ENCODE assay signal across 19 cellular contexts in genomic region chr15:65344214-65344908, GRCh38. TPM values are rescaled to one million over a fixed set of nuclear protein-coding genes. Genes with fewer than 3 reads are reported as not detected.
DNase-seq lines count a peak whose midpoint lies in the region; ATAC-seq and TF ChIP-seq lines count a peak whose summit lies in the region.
"Had no signal": no experiment of that assay in that cellular context is flagged by ENCODE, and none has a peak within 500 bp of the region (broad histone marks: within the 10 kb centered on the region; RNA-seq: fewer than 3 reads in every experiment).

No MANE protein-coding gene starts in this region.

- H3K4me3 Mint-ChIP-seq in nephron progenitor cell, result peak overlapping the region; percentile 37
- H3K4me3 Mint-ChIP-seq: CD8-positive, alpha-beta memory T cell had no signal

- H3K4me1 Mint-ChIP-seq in nephron progenitor cell, result peaks cover 89% of the 10 kb centered on the region

- H3K27ac Mint-ChIP-seq in nephron progenitor cell, result peak overlapping the region; percentile 88
- H3K27ac Mint-ChIP-seq: CD8-positive, alpha-beta memory T cell had no signal

- H3K27me3 ChIP-seq in NT2/D1 (ENCODE audit: insufficient read depth, insufficient read length) (no peaks in the 10 kb centered on the region), foreskin keratinocyte (peaks cover 30% of the 10 kb centered on the region), testis (no peaks in the 10 kb centered on the region)
- H3K27me3 ChIP-seq: BE2C, Peyer's patch had no signal

- H3K27ac ChIP-seq in foreskin keratinocyte, result no peak overlapping the region
- H3K27ac ChIP-seq in testis, result no peak overlapping the region
- H3K27ac ChIP-seq: Peyer's patch had no signal

- H3K4me3 ChIP-seq in NT2/D1 (ENCODE audit: insufficient read length, low read depth), result no peak overlapping the region
- H3K4me3 ChIP-seq in testis, result no peak overlapping the region
- H3K4me3 ChIP-seq: Peyer's patch had no signal

- H3K9ac ChIP-seq in NT2/D1 (ENCODE audit: insufficient read length, low read depth), result peak overlapping the region; percentile 8

- H3K9me3 ChIP-seq in NT2/D1 (ENCODE audit: insufficient read depth, low read length), result no peaks in the 10 kb centered on the region
- no peaks in the 10 kb centered on the region for H3K9me3 ChIP-seq in testis
- H3K9me3 ChIP-seq: BE2C, Peyer's patch had no signal

- H3K9me3 Mint-ChIP-seq in nephron progenitor cell, result no peaks in the 10 kb centered on the region
- H3K9me3 Mint-ChIP-seq: CD8-positive, alpha-beta memory T cell had no signal

- TF ChIP-seq POLR2A in testis (IDR thresholded peaks at IDR 0.05), result no peak

- TF ChIP-seq CTCF in foreskin keratinocyte (conservative IDR thresholded peaks at IDR 0.05), result no peak
- TF ChIP-seq CTCF in nephron progenitor cell (IDR thresholded peaks at IDR 0.05), result no peak
- no peak for TF ChIP-seq CTCF in testis (IDR thresholded peaks at IDR 0.05)

- intact Hi-C loops in testis (cut with DNase I; ENCODE audit: low total_unique reads), result no loop called here

- ATAC-seq in foreskin keratinocyte (peak; percentile 41), GM19324 (IDR thresholded peaks at IDR 0.05; ENCODE audit: low FRiP score, unreplicated experiment) (no peak)

- H3K4me1 ChIP-seq in NT2/D1 (ENCODE audit: insufficient read depth, insufficient read length) (peaks cover 9% of the 10 kb centered on the region), foreskin keratinocyte (no peaks in the 10 kb centered on the region), testis (peaks cover 2% of the 10 kb centered on the region)

- no peak for DNase-seq in NT2/D1 (ENCODE audit: low read depth, low spot score)
- no peak for DNase-seq in foreskin keratinocyte
- DNase-seq in nephron progenitor cell, result peak; percentile 50
- peak; percentile 65 for DNase-seq in testis
- no peak for DNase-seq in AG20443 (ENCODE audit: low spot score)
- DNase-seq in occipital lobe (lab: John Stamatoyannopoulos, UW), result no peak
- DNase-seq: BE2C; CD8-positive, alpha-beta memory T cell; DND-41; GF-D8; NCI-H1105 treated with DMSO at 0.1 percent for 48 hours; NCI-H187 treated with DMSO at 0.1 percent for 48 hours; NCI-H2171; NCI-H446 treated with DMSO at 0.1 percent for 48 hours; NCI-H82; SHP77 treated with DMSO at 0.1 percent for 48 hours had no signal

- no peaks in the 10 kb centered on the region for H3K27me3 Mint-ChIP-seq in nephron progenitor cell (ENCODE audit: low read depth, poor library complexity)

- H3K36me3 ChIP-seq in NT2/D1 (ENCODE audit: insufficient read depth, insufficient read length, low read length) (peaks cover 11% of the 10 kb centered on the region), testis (ENCODE audit: low read depth, missing control alignments) (no peaks in the 10 kb centered on the region)
- H3K36me3 ChIP-seq: BE2C, Peyer's patch had no signal

- peaks cover 27% of the 10 kb centered on the region for H3K36me3 Mint-ChIP-seq in nephron progenitor cell (ENCODE audit: low read depth)
- H3K36me3 Mint-ChIP-seq: CD8-positive, alpha-beta memory T cell had no signal

- 73 to 88% methylated on average over 8 of the region's 8 CpGs for WGBS in testis, 2 donors

RNA-seq across cellular contexts. Expression of gene IGDCC3, which starts 33.4 kb away (rescaled TPM):
- total RNA-seq in foreskin keratinocyte, result not detected in 2 replicates
- polyA plus RNA-seq in foreskin keratinocyte, result not detected in 2 replicates
- total RNA-seq in testis, result 1 to 10 TPM; 6.5 TPM
- polyA plus RNA-seq in testis (ENCODE audit: insufficient read depth, low read depth, low replicate concordance), result 5.8 TPM
- total RNA-seq in occipital lobe, result 7.6 TPM
- total RNA-seq: CD8-positive, alpha-beta memory T cell; Peyer's patch had no signal
- polyA plus RNA-seq: CD8-positive, alpha-beta memory T cell had no signal

RNA-seq across cellular contexts. Expression of gene RNU5B-1, which starts 39.9 kb away (rescaled TPM):
- total RNA-seq in foreskin keratinocyte (not detected in 2 replicates), testis (not detected), occipital lobe (not detected)
- polyA plus RNA-seq in foreskin keratinocyte (not detected in 2 replicates), testis (ENCODE audit: insufficient read depth, low read depth, low replicate concordance) (not detected)
- total RNA-seq: CD8-positive, alpha-beta memory T cell; H1; Peyer's patch had no signal
- polyA plus RNA-seq: CD8-positive, alpha-beta memory T cell; H1 had no signal

RNA-seq across cellular contexts. Expression of gene RNU5A-1, which starts 48.5 kb away (rescaled TPM):
- total RNA-seq in foreskin keratinocyte (not detected in 2 replicates), testis (not detected), occipital lobe (not detected)
- polyA plus RNA-seq in foreskin keratinocyte (not detected in 2 replicates), testis (ENCODE audit: insufficient read depth, low read depth, low replicate concordance) (not detected)
- total RNA-seq: CD8-positive, alpha-beta memory T cell; H1; Peyer's patch had no signal
- polyA plus RNA-seq: CD8-positive, alpha-beta memory T cell; H1 had no signal

RNA-seq across cellular contexts. Expression of gene PARP16, which starts 57.7 kb away (rescaled TPM):
- total RNA-seq in foreskin keratinocyte, result 3.6 and 4.4 TPM in 2 replicates
- 3.1 and 3.2 TPM in 2 replicates for polyA plus RNA-seq in foreskin keratinocyte
- total RNA-seq in testis, result 10 to 100 TPM; 24.3 to 30.9 TPM
- polyA plus RNA-seq in testis (ENCODE audit: insufficient read depth, low read depth, low replicate concordance), result 12.3 TPM
- total RNA-seq in occipital lobe, result 7.3 TPM

Comparison
In these comparisons a context has a peak if more than half of its experiments do, and no peak if none do; other contexts are left out.
1. DNase-seq: peak in nephron progenitor cell (single experiment) and testis (single experiment); none in NT2/D1 (single experiment), foreskin keratinocyte (0 of 2), AG20443 (single experiment) and occipital lobe (single experiment).